28 cellular contexts compared by ENCODE assay signal in the genomic region with DNA sequence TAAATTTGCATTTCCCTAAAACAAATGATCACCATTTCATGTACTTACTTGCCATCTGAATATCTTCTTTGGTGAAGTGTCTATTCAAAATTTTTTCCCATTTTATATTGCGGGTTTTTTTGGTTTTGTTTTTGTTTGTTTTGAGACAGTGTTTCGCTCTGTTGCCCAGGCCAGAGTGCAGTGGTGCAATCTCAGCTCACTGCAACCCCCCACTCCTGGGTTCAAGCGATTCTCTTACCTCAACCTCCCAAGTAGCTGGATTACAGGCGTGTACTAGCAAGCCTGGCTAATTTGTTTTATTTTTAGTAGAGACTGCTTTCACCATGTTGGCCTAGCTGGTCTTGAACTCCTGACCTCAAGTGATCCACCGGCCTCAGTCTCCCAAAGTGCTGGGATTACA.
"Had no signal": no experiment of that assay in that cellular context is flagged by ENCODE, and none has a peak within 500 bp of the region (broad histone marks: within the 10 kb centered on the region; RNA-seq: fewer than 3 reads in every experiment).

No MANE protein-coding gene starts in this region.

- H3K9me3 ChIP-seq: stomach, suprapubic skin, testis, thoracic aorta, thyroid gland, tibial artery, tibial nerve, transverse colon, upper lobe of left lung, upper lobe of right lung, uterus, vagina had no signal

- H3K4me3 Mint-ChIP-seq: stimulated activated memory B cell treated with anti-CD40 and anti-IgM and Interleukin-4, amounts not matched to agents 10 μg/mL and 1 μg/mL and 100 μg/mL, for 72 hours; stimulated activated naive B cell treated with anti-CD40 and anti-IgM and Interleukin-4, amounts not matched to agents 10 μg/mL and 1 μg/mL and 100 μg/mL, for 72 hours; stimulated activated naive CD8-positive, alpha-beta T cell treated with anti-CD3 and anti-CD28 coated beads, Interleukin-15, amount 100 ng/mL, for 72 hours; stimulated activated naive CD8-positive, alpha-beta T cell treated with anti-CD3 and anti-CD28 coated beads, Interleukin-15, Interleukin-2, amounts not matched to agents 100 ng/mL and 50 ng/mL, for 24 hours; type B pancreatic cell had no signal

- H3K4me1 ChIP-seq: suprapubic skin, testis, thyroid gland, tibial artery, upper lobe of left lung, upper lobe of right lung, uterus, vagina had no signal

- H3K36me3 ChIP-seq: stomach, suprapubic skin, thoracic aorta, thyroid gland, tibial artery, tibial nerve, transverse colon, upper lobe of left lung, upper lobe of right lung, uterus, vagina had no signal

- H3K9me3 Mint-ChIP-seq: stimulated activated naive CD8-positive, alpha-beta T cell treated with anti-CD3 and anti-CD28 coated beads, Interleukin-15, Interleukin-2, amounts not matched to agents 100 ng/mL and 50 ng/mL, for 24 hours; type B pancreatic cell had no signal

- H3K27ac ChIP-seq: stomach, suprapubic skin, testis, thoracic aorta, thyroid gland, tibial artery, tibial nerve, transverse colon, upper lobe of left lung, upper lobe of right lung, uterus, vagina had no signal

- H3K27me3 ChIP-seq: stomach, suprapubic skin, testis, thyroid gland, tibial artery, tibial nerve, transverse colon, upper lobe of left lung, upper lobe of right lung, uterus, vagina had no signal

- FAIRE-seq: urothelium cell line had no signal

- H3K27ac Mint-ChIP-seq: stimulated activated memory B cell treated with anti-CD40 and anti-IgM and Interleukin-4, amounts not matched to agents 10 μg/mL and 1 μg/mL and 100 μg/mL, for 72 hours; stimulated activated naive B cell treated with anti-CD40 and anti-IgM and Interleukin-4, amounts not matched to agents 10 μg/mL and 1 μg/mL and 100 μg/mL, for 72 hours; stimulated activated naive CD8-positive, alpha-beta T cell treated with anti-CD3 and anti-CD28 coated beads, Interleukin-15, Interleukin-2, amounts not matched to agents 100 ng/mL and 50 ng/mL, for 24 hours; type B pancreatic cell had no signal

- H3K36me3 Mint-ChIP-seq: stimulated activated memory B cell treated with anti-CD40 and anti-IgM and Interleukin-4, amounts not matched to agents 10 μg/mL and 1 μg/mL and 100 μg/mL, for 72 hours; type B pancreatic cell had no signal

- ATAC-seq: stimulated activated memory B cell treated with anti-CD40 and anti-IgM and Interleukin-4, amounts not matched to agents 10 μg/mL and 1 μg/mL and 100 μg/mL, for 72 hours; stimulated activated naive B cell treated with anti-CD40 and anti-IgM and Interleukin-4, amounts not matched to agents 10 μg/mL and 1 μg/mL and 100 μg/mL, for 72 hours; stimulated activated naive CD8-positive, alpha-beta T cell treated with anti-CD3 and anti-CD28 coated beads, Interleukin-15, amount 100 ng/mL, for 72 hours; stimulated activated naive CD8-positive, alpha-beta T cell treated with anti-CD3 and anti-CD28 coated beads, Interleukin-15, Interleukin-2, amounts not matched to agents 100 U/mL and 50 U/mL, for 24 hours; upper lobe of right lung had no signal

- H3K4me1 Mint-ChIP-seq: stimulated activated memory B cell treated with anti-CD40 and anti-IgM and Interleukin-4, amounts not matched to agents 10 μg/mL and 1 μg/mL and 100 μg/mL, for 72 hours; stimulated activated naive CD8-positive, alpha-beta T cell treated with anti-CD3 and anti-CD28 coated beads, Interleukin-15, amount 100 ng/mL, for 72 hours had no signal

- H3K4me3 ChIP-seq: stomach, suprapubic skin, testis, thoracic aorta, thyroid gland, tibial artery, tibial nerve, transverse colon, upper lobe of left lung, upper lobe of right lung, uterus, vagina had no signal

- DNase-seq: stimulated activated CD4-positive, alpha-beta T cell treated with anti-CD3 and anti-CD28 coated beads, Interleukin-2, amount 100 ng/mL, for 48 hours; stimulated activated CD4-positive, alpha-beta T cell treated with anti-CD3 and anti-CD28 coated beads, Interleukin-4, amount 100 ng/mL, for 1 hour; stimulated activated CD4-positive, alpha-beta T cell treated with anti-CD3 and anti-CD28 coated beads, Interleukin-4, amount 100 ng/mL, for 24 hours; stimulated activated CD4-positive, alpha-beta T cell treated with anti-CD3 and anti-CD28 coated beads, Interleukin-4, amount 100 ng/mL, for 4 hours; stimulated activated CD8-positive, alpha-beta memory T cell treated with anti-CD3 and anti-CD28 coated beads, Interleukin-4, amount 100 ng/mL, for 48 hours; stimulated activated naive B cell treated with anti-CD40 and anti-IgM and Interleukin-4, amounts not matched to agents 10 μg/mL and 1 μg/mL and 100 μg/mL, for 72 hours; stimulated activated naive CD4-positive, alpha-beta T cell; stimulated activated naive CD4-positive, alpha-beta T cell treated with Interleukin-2 at 50 U/mL for 16 hours; stimulated activated naive CD8-positive, alpha-beta T cell treated with anti-CD3 and anti-CD28 coated beads, Interleukin-15, amount 100 ng/mL, for 72 hours; stimulated activated naive CD8-positive, alpha-beta T cell treated with anti-CD3 and anti-CD28 coated beads, Interleukin-15, Interleukin-2, amounts not matched to agents 100 U/mL and 50 U/mL, for 24 hours; stomach; substantia nigra; testis; thyroid gland; tibial artery; transverse colon; trophoblast cell; upper lobe of left lung; upper lobe of right lung; uterus had no signal
